In genomic region chr19:48403606-48404005, GRCh38 we compare ENCODE assay signal across 7 cellular contexts. TPM values are rescaled to one million over a fixed set of nuclear protein-coding genes. Genes with fewer than 3 reads are reported as not detected.
DNase-seq lines count a peak whose midpoint lies in the region; ATAC-seq and TF ChIP-seq lines count a peak whose summit lies in the region.
"Had no signal": no experiment of that assay in that cellular context is flagged by ENCODE, and none has a peak within 500 bp of the region (broad histone marks: within the 10 kb centered on the region; RNA-seq: fewer than 3 reads in every experiment).

No MANE protein-coding gene starts in this region.

- H3K9me3 ChIP-seq in A673 (ENCODE audit: low read depth, low read length, poor library complexity, severe bottlenecking): no peaks in the 10 kb centered on the region

- no peaks in the 10 kb centered on the region for H3K27me3 ChIP-seq in A673 (replicated peaks; ENCODE audit: insufficient read depth, low read depth, low read length, poor library complexity)

- H3K4me3 ChIP-seq in A673 (ENCODE audit: low read depth, low read length, poor library complexity, severe bottlenecking) (no peak overlapping the region), choroid plexus epithelial cell (ENCODE audit: low read depth, low read length) (no peak overlapping the region)

- peaks cover 21% of the 10 kb centered on the region for H3K4me1 ChIP-seq in A673 (ENCODE audit: insufficient read depth, low read length, poor library complexity, severe bottlenecking)

- intact Hi-C loops in A673 (cut with micrococcal nuclease; ENCODE audit: unreplicated experiment): no loop called here

- ATAC-seq in GM19035 (IDR thresholded peaks at IDR 0.05; ENCODE audit: unreplicated experiment) (peak; percentile 60), GM21526 (IDR thresholded peaks at IDR 0.05; ENCODE audit: low FRiP score, unreplicated experiment) (no peak)

- no TSS peak for BruUV-seq in A673 (replicated peaks; lab: Mats Ljungman, UMichigan)

- no peak for TF ChIP-seq CTCF in A673 (conservative IDR thresholded peaks at IDR 0.05; ENCODE audit: low read depth, low read length)
- no peak for TF ChIP-seq CTCF in choroid plexus epithelial cell (conservative IDR thresholded peaks at IDR 0.05; ENCODE audit: low read depth, low read length)

- peak; percentile 88 for DNase-seq in A673 (ENCODE audit: low spot score)
- DNase-seq in NCI-H82 (lab: John Stamatoyannopoulos, UW): peak; percentile 92
- peak; percentile 85 for DNase-seq in choroid plexus epithelial cell (ENCODE audit: low read depth)
- peak; percentile 53 for DNase-seq in renal cortical epithelial cell (ENCODE audit: low read depth)

- no peak overlapping the region for H3K27ac ChIP-seq in A673 (ENCODE audit: low read depth, low read length, poor library complexity, severe bottlenecking)

- POLR2A ChIA-PET in A673 (lab: Charles Lee; ENCODE audit: low non-redundant PET): interaction anchor here (0.6 kb wide), 1 partner anchor 40 kb away, joined by 4 read pairs; the partner anchor contains the start of genes SYNGR4 and TMEM143

- no peaks in the 10 kb centered on the region for H3K36me3 ChIP-seq in A673 (ENCODE audit: insufficient read depth, low read length, poor library complexity, severe bottlenecking)

- CTCF ChIA-PET in A673 (lab: Charles Lee): interaction anchor here (0.6 kb wide), 1 partner anchor 9 kb away, joined by 5 read pairs; no protein-coding TSS in a partner anchor

RNA-seq across cellular contexts. Expression of gene GRIN2D, which starts 10.1 kb away (rescaled TPM):
- total RNA-seq in A673 (2021) (10.4 and 11.4 TPM in 2 replicates), renal cortical epithelial cell (0.17 and 0.25 TPM in 2 replicates)

RNA-seq across cellular contexts. Expression of gene KDELR1, which starts 12.3 kb away (rescaled TPM):
- total RNA-seq in A673 (2021): 197 and 200 TPM in 2 replicates
- total RNA-seq in renal cortical epithelial cell: 63.7 and 116 TPM in 2 replicates

RNA-seq across cellular contexts. Expression of gene SYNGR4, which starts 39.4 kb away (rescaled TPM):
- total RNA-seq in A673 (2021) (0.50 TPM in 1 of 2 replicates, not detected in the other), renal cortical epithelial cell (not detected in 2 replicates)
- total RNA-seq: epithelial cell of proximal tubule had no signal

RNA-seq across cellular contexts. Expression of gene TMEM143, which starts 39.9 kb away (rescaled TPM):
- total RNA-seq in A673 (2021) (7.5 and 7.9 TPM in 2 replicates), renal cortical epithelial cell (1.9 and 4.9 TPM in 2 replicates)

RNA-seq across cellular contexts. Expression of gene GRWD1, which starts 42.2 kb away (rescaled TPM):
- total RNA-seq in A673 (2021) (86.4 and 109 TPM in 2 replicates), renal cortical epithelial cell (41.7 and 50.3 TPM in 2 replicates)
